ENCODE assay signal across 18 cellular contexts in the genomic region with DNA sequence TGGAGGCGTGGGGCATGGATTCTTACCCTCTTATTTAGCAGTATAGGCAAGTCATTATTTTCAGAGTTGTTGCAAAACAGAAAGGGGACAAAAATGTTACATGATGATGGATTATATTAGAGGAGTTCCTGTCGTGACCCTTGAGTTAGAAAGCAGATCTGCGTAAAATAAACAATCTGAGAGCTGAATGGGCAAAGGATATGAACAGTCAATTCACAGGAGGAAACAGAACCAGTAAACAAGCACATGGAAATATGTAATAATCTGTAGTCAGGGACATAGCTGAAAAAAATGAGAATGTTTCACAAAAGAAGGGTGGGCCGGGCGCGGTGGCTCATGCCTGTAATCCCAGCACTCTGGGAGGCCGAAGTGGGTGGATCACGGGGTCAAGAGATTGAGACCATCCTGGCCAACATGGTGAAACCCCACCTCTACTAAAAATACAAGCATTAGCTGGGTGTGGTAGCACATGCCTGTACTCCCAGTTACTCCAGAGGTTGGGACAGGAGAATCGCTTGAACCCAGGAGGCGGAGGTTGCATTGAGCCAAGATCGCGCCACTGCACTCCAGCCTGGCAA. TPM values are rescaled to one million over a fixed set of nuclear protein-coding genes. Genes with fewer than 3 reads are reported as not detected.
DNase-seq lines count a peak whose midpoint lies in the region; ATAC-seq, FAIRE-seq and TF ChIP-seq lines count a peak whose summit lies in the region.
"Had no signal": no experiment of that assay in that cellular context is flagged by ENCODE, and none has a peak within 500 bp of the region (broad histone marks: within the 10 kb centered on the region; RNA-seq: fewer than 3 reads in every experiment).

No MANE protein-coding gene starts in this region.

- H3K9me3 ChIP-seq in right atrium auricular region (no peaks in the 10 kb centered on the region), right cardiac atrium (ENCODE audit: control insufficient read depth, low read length) (no peaks in the 10 kb centered on the region), muscle layer of duodenum (ENCODE audit: control insufficient read depth in 1 of 2, low read length in 2 of 2) (no peaks in the 10 kb centered on the region), vagina (no peaks in the 10 kb centered on the region), psoas muscle (no peaks in the 10 kb centered on the region)
- H3K9me3 ChIP-seq: HAP-1, spleen had no signal

- no peak for FAIRE-seq in urothelium cell line (lab: Jason Lieb, UNC)

- H3K36me3 ChIP-seq in right atrium auricular region: no peaks in the 10 kb centered on the region
- no peaks in the 10 kb centered on the region for H3K36me3 ChIP-seq in muscle layer of duodenum (ENCODE audit: control insufficient read depth in 1 of 2, insufficient read depth in 2 of 2, low read length in 2 of 2)
- no peaks in the 10 kb centered on the region for H3K36me3 ChIP-seq in vagina
- no peaks in the 10 kb centered on the region for H3K36me3 ChIP-seq in psoas muscle (ENCODE audit: insufficient read depth in 1 of 2, low read depth in 1 of 2)
- H3K36me3 ChIP-seq: HAP-1 had no signal

- TF ChIP-seq CTCF in right atrium auricular region (IDR thresholded peaks at IDR 0.05) (no peak), vagina (IDR thresholded peaks at IDR 0.05) (no peak), psoas muscle (IDR thresholded peaks at IDR 0.05) (no peak)

- no peak for DNase-seq in right atrium auricular region (ENCODE audit: low spot score)
- DNase-seq in right cardiac atrium: no peak
- DNase-seq in fibroblast of gingiva (ENCODE audit: low read depth): peak; percentile 86
- DNase-seq in vagina (ENCODE audit: extremely low spot score in 2 of 2): no peak
- no peak for DNase-seq in NCI-H1436 (lab: John Stamatoyannopoulos, UW)
- DNase-seq in psoas muscle: no peak
- no peak for DNase-seq in urothelium cell line (ENCODE audit: low spot score)
- DNase-seq: activated CD4-positive, alpha-beta T cell treated with anti-CD3 and anti-CD28 coated beads, Interleukin-2, amount 10 ng/mL, durations not matched to agents 24 days and 14 days; MM.1S; NCI-H82; PC-9; SIG-M5; spleen; stimulated activated CD4-positive, alpha-beta T cell treated with anti-CD3 and anti-CD28 coated beads, Interleukin-4, amount 100 ng/mL, for 4 hours had no signal

- intact Hi-C loops in right cardiac atrium (cut with DNase I): no loop called here
- intact Hi-C loops in vagina (cut with DNase I): no loop called here
- intact Hi-C loops in psoas muscle (cut with DNase I): loop anchor here in 1 of 2 donors (5.0 to 10.0 kb wide), 2 partner anchors 51 to 67 kb away; no protein-coding TSS in a partner anchor

- ATAC-seq in right cardiac atrium: no peak
- ATAC-seq in psoas muscle: no peak

- H3K4me3 ChIP-seq in right atrium auricular region (no peak overlapping the region), right cardiac atrium (ENCODE audit: low read length) (no peak overlapping the region), muscle layer of duodenum (ENCODE audit: low read depth in 1 of 2, low read length in 2 of 2) (no peak overlapping the region), vagina (no peak overlapping the region), psoas muscle (no peak overlapping the region)
- H3K4me3 ChIP-seq: HAP-1, PC-9, spleen had no signal

- H3K4me1 ChIP-seq in right atrium auricular region (peaks cover 0 to 68% of the 10 kb centered on the region in 2 donors), right cardiac atrium (ENCODE audit: control insufficient read depth, insufficient read depth, low read length) (peaks cover 16% of the 10 kb centered on the region), muscle layer of duodenum (ENCODE audit: control insufficient read depth in 1 of 2, insufficient read depth in 2 of 2, low read length in 2 of 2) (peaks cover 18 to 46% of the 10 kb centered on the region in 2 donors), vagina (peaks cover 19% of the 10 kb centered on the region), psoas muscle (peaks cover 25% of the 10 kb centered on the region)

- WGBS in right cardiac atrium: 83% methylated on average over 12 of the region's 12 CpGs
- WGBS in psoas muscle, 3 donors: 79 to 81% (median 79%) methylated on average over 12 of the region's 12 CpGs

- peak overlapping the region; percentile 79 to 88 for H3K27ac ChIP-seq in right atrium auricular region
- H3K27ac ChIP-seq in right cardiac atrium (ENCODE audit: low read length): no peak overlapping the region
- H3K27ac ChIP-seq in muscle layer of duodenum (ENCODE audit: low read length): peak overlapping the region; percentile 33
- H3K27ac ChIP-seq in vagina: peak overlapping the region; percentile 16
- H3K27ac ChIP-seq in psoas muscle: no peak overlapping the region
- H3K27ac ChIP-seq: epithelial cell of prostate, HL-60, spleen had no signal

- H3K27me3 ChIP-seq in right atrium auricular region (no peaks in the 10 kb centered on the region), right cardiac atrium (ENCODE audit: control insufficient read depth, insufficient read depth) (no peaks in the 10 kb centered on the region), muscle layer of duodenum (ENCODE audit: low read depth, low read length) (no peaks in the 10 kb centered on the region), vagina (no peaks in the 10 kb centered on the region), psoas muscle (ENCODE audit: insufficient read depth in 3 of 3, low read length in 2 of 3) (no peaks in the 10 kb centered on the region)
- H3K27me3 ChIP-seq: spleen had no signal

- TF ChIP-seq POLR2A in vagina (IDR thresholded peaks at IDR 0.05): no peak

RNA-seq across cellular contexts. Expression of a gene that starts 20.9 kb away (rescaled TPM):
- total RNA-seq in right atrium auricular region (10 to 100 TPM; 26.1 to 38.0 TPM), right cardiac atrium (10 to 100 TPM; 26.7 to 39.7 (median 30.7) TPM), vagina (29.2 TPM), psoas muscle (10 to 100 TPM; 24.9 to 38.4 (median 26.1) TPM)
- polyA plus RNA-seq in right cardiac atrium (32.4 TPM), psoas muscle (10 to 100 TPM; 57.4 to 94.9 (median 88.0) TPM)

Comparison
In these comparisons a context has a peak if more than half of its experiments do, and no peak if none do; other contexts are left out.
1. H3K27ac ChIP-seq: peak in right atrium auricular region (2 of 2), muscle layer of duodenum (single experiment) and vagina (single experiment); none in right cardiac atrium (single experiment) and psoas muscle (single experiment).